37 cellular contexts compared by ENCODE assay signal in genomic region chr11:3344327-3344726, GRCh38.
"Had no signal": no experiment of that assay in that cellular context is flagged by ENCODE, and none has a peak within 500 bp of the region (broad histone marks: within the 10 kb centered on the region; RNA-seq: fewer than 3 reads in every experiment).

No MANE protein-coding gene starts in this region.

- H3K4me3 ChIP-seq: adrenal gland, cardiac muscle cell had no signal

- H3K4me3 Mint-ChIP-seq: activated B cell treated with CpG ODN at 0.5 μM for 24 hours; activated CD4-positive, alpha-beta memory T cell treated with anti-CD3 and anti-CD28 coated beads for 36 hours; activated CD4-positive, alpha-beta T cell treated with anti-CD3 and anti-CD28 coated beads, Interleukin-2, amount 10 ng/mL, durations not matched to agents 24 days and 14 days; activated CD8-positive, alpha-beta T cell treated with anti-CD3 and anti-CD28 coated beads for 36 hours; activated naive CD4-positive, alpha-beta T cell treated with anti-CD3 and anti-CD28 coated beads for 36 hours; activated naive CD8-positive, alpha-beta T cell treated with anti-CD3 and anti-CD28 coated beads for 36 hours; activated T-cell treated with anti-CD3 and anti-CD28 coated beads, Interleukin-2, amount 50 U/mL, for 4 hours; activated T-cell treated with anti-CD3 and anti-CD28 coated beads, Interleukin-2, amount 50 U/mL, for 72 hours; activated T-helper 1 cell treated with anti-CD3 and anti-CD28 coated beads, Interleukin-12 subunit alpha, Interleukin-12 subunit beta, Interleukin-2, Interleukin-4 antibody, amounts not matched to agents 30 ng/mL and 10 ng/mL and 1 ng/mL, durations not matched to agents 14 hours and 24 hours and 36 hours; activated T-helper 17 cell treated with anti-CD3 and anti-CD28 coated beads, Interleukin-2, amount 50 U/mL, for 72 hours; brain; T-helper 1 cell treated with Interleukin-12 subunit alpha and Interleukin-12 subunit beta and Interleukin-4 antibody, amounts not matched to agents 30 μg/mL and 1 μg/mL, for 36 hours; T-helper 2 cell treated with Interferon-gamma antibody and Interleukin-4, amounts not matched to agents 5 μg/mL and 100 μg/mL, for 36 hours had no signal

- H3K36me3 ChIP-seq: adrenal gland, cardiac muscle cell had no signal

- H3K27ac ChIP-seq: adrenal gland, cardiac muscle cell, VCaP had no signal

- H3K4me1 ChIP-seq: adrenal gland had no signal

- H3K27me3 ChIP-seq: adrenal gland, cardiac muscle cell had no signal

- ATAC-seq: activated CD8-positive, alpha-beta T cell treated with anti-CD3 and anti-CD28 coated beads for 36 hours; activated naive CD4-positive, alpha-beta T cell treated with anti-CD3 and anti-CD28 coated beads, Interleukin-2, amount 50 U/mL, for 72 hours; activated T-cell treated with anti-CD3 and anti-CD28 coated beads, Interleukin-2, amount 50 U/mL, for 4 hours; activated T-cell treated with anti-CD3 and anti-CD28 coated beads, Interleukin-2, amount 50 U/mL, for 72 hours; activated T-helper 17 cell treated with anti-CD3 and anti-CD28 coated beads, Interleukin-2, amount 50 U/mL, for 72 hours had no signal

- H3K9me3 ChIP-seq: adrenal gland had no signal

- FAIRE-seq: astrocyte, bronchial epithelial cell, TTC549 had no signal

- H3K4me1 Mint-ChIP-seq: activated B cell treated with CpG ODN at 0.5 μM for 24 hours; activated CD4-positive, alpha-beta T cell treated with anti-CD3 and anti-CD28 coated beads, Interleukin-2, amount 10 ng/mL, durations not matched to agents 24 days and 14 days; activated T-helper 17 cell treated with anti-CD3 and anti-CD28 coated beads, Interleukin-2, amount 50 U/mL, for 72 hours; brain had no signal

- DNase-seq: activated B cell treated with CpG ODN at 0.5 μM for 24 hours; activated CD4-positive, alpha-beta memory T cell treated with anti-CD3 and anti-CD28 coated beads for 36 hours; activated CD4-positive, alpha-beta T cell treated with anti-CD3 and anti-CD28 coated beads for 4 hours; activated CD4-positive, alpha-beta T cell treated with anti-CD3 and anti-CD28 coated beads, Interleukin-2, amount 10 ng/mL, durations not matched to agents 24 days and 14 days; activated CD4-positive, alpha-beta T cell treated with anti-CD3 and anti-CD28 coated beads, Interleukin-2, amount 50 U/mL, for 1 hour; activated CD4-positive, alpha-beta T cell treated with anti-CD3 and anti-CD28 coated beads, Interleukin-2, amount 50 U/mL, for 4 hours; activated CD4-positive, CD25-positive, alpha-beta regulatory T cell treated with anti-CD3 and anti-CD28 coated beads, Interleukin-2, amount 50 U/mL, for 72 hours; activated CD8-positive, alpha-beta memory T cell treated with anti-CD3 and anti-CD28 coated beads, Interleukin-2, amount 50 U/mL, for 4 hours; activated CD8-positive, alpha-beta T cell treated with anti-CD3 and anti-CD28 coated beads for 36 hours; activated effector memory CD4-positive, alpha-beta T cell treated with anti-CD3 and anti-CD28 coated beads, Interleukin-2, amount 50 U/mL, for 16 hours; activated gamma-delta T cell treated with Interleukin-2 at 50 U/mL for 16 hours; activated naive CD4-positive, alpha-beta T cell; activated naive CD4-positive, alpha-beta T cell treated with anti-CD3 and anti-CD28 coated beads for 36 hours; activated naive CD4-positive, alpha-beta T cell treated with anti-CD3 and anti-CD28 coated beads, Interleukin-2, amount 50 U/mL, for 16 hours; activated naive CD8-positive, alpha-beta T cell treated with anti-CD3 and anti-CD28 coated beads for 36 hours; activated T-cell treated with anti-CD3 and anti-CD28 coated beads for 4 hours; activated T-cell treated with anti-CD3 and anti-CD28 coated beads, Interleukin-2, amount 50 U/mL, for 1 hour; activated T-cell treated with anti-CD3 and anti-CD28 coated beads, Interleukin-2, amount 50 U/mL, for 4 hours; activated T-cell treated with anti-CD3 and anti-CD28 coated beads, Interleukin-2, amount 50 U/mL, for 72 hours; adrenal gland; amniotic stem cell; aorta; central memory CD4-positive, alpha-beta T cell; T-helper 1 cell; T-helper 2 cell; T-helper 9 cell had no signal

- H3K27ac Mint-ChIP-seq: activated B cell treated with CpG ODN at 0.5 μM for 24 hours; activated CD4-positive, alpha-beta memory T cell treated with anti-CD3 and anti-CD28 coated beads for 36 hours; activated CD4-positive, alpha-beta T cell treated with anti-CD3 and anti-CD28 coated beads, Interleukin-2, amount 10 ng/mL, durations not matched to agents 24 days and 14 days; activated CD8-positive, alpha-beta T cell treated with anti-CD3 and anti-CD28 coated beads for 36 hours; activated naive CD4-positive, alpha-beta T cell treated with anti-CD3 and anti-CD28 coated beads for 36 hours; activated naive CD4-positive, alpha-beta T cell treated with anti-CD3 and anti-CD28 coated beads, Interleukin-2, amount 50 U/mL, for 72 hours; activated naive CD8-positive, alpha-beta T cell treated with anti-CD3 and anti-CD28 coated beads for 36 hours; activated T-cell treated with anti-CD3 and anti-CD28 coated beads, Interleukin-2, amount 50 U/mL, for 72 hours; activated T-helper 1 cell treated with anti-CD3 and anti-CD28 coated beads, Interleukin-12 subunit alpha, Interleukin-12 subunit beta, Interleukin-2, Interleukin-4 antibody, amounts not matched to agents 30 ng/mL and 10 ng/mL and 1 ng/mL, durations not matched to agents 14 hours and 24 hours and 36 hours; activated T-helper 17 cell treated with anti-CD3 and anti-CD28 coated beads, Interleukin-2, amount 50 U/mL, for 72 hours; brain; T-helper 1 cell treated with Interleukin-12 subunit alpha and Interleukin-12 subunit beta and Interleukin-4 antibody, amounts not matched to agents 30 μg/mL and 1 μg/mL, for 36 hours; T-helper 2 cell treated with Interferon-gamma antibody and Interleukin-4, amounts not matched to agents 5 μg/mL and 100 μg/mL, for 36 hours had no signal
